1 cellular context compared by ENCODE assay signal in the genomic region with DNA sequence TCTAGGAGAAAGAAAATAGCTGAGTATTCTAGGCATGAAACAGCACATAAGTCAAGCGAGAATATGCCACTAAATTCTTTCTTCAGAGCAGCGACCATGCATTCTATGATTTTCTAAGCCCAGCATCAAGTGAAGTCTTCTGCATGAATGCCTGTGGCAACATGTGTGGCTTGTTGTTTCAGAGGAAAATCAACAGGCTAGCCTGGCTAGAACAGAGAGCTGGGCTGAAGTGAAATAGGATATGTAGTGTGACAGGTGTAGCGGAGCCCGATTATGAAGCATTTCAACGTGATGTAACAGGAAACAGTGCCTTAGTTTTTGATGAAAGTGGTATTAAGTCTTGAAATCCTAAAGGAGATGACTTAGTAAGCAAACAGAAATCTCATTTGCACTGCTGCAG.
TF ChIP-seq lines count a peak whose summit lies in the region.

No MANE protein-coding gene starts in this region.

TF ChIP-seq in SK-N-SH treated with all-trans-retinoic acid at 6 μM for 48 hours, 23 proteins besides CTCF, POLR2A, EP300 and RAD21 (continued from another document):
- TF ChIP-seq, protein P1, sequence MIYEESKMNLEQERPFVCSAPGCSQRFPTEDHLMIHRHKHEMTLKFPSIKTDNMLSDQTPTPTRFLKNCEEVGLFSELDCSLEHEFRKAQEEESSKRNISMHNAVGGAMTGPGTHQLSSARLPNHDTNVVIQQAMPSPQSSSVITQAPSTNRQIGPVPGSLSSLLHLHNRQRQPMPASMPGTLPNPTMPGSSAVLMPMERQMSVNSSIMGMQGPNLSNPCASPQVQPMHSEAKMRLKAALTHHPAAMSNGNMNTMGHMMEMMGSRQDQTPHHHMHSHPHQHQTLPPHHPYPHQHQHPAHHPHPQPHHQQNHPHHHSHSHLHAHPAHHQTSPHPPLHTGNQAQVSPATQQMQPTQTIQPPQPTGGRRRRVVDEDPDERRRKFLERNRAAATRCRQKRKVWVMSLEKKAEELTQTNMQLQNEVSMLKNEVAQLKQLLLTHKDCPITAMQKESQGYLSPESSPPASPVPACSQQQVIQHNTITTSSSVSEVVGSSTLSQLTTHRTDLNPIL (CRISPR knock-in tag; IDR thresholded peaks at IDR 0.05; ENCODE audit: low read depth): no peak
- TF ChIP-seq ZC3H10 (CRISPR knock-in tag; IDR thresholded peaks at IDR 0.05): no peak
- no peak for TF ChIP-seq TCF4 (CRISPR knock-in tag; IDR thresholded peaks at IDR 0.05; ENCODE audit: borderline replicate concordance)
